ENCODE assay signal across 8 cellular contexts in the genomic region with DNA sequence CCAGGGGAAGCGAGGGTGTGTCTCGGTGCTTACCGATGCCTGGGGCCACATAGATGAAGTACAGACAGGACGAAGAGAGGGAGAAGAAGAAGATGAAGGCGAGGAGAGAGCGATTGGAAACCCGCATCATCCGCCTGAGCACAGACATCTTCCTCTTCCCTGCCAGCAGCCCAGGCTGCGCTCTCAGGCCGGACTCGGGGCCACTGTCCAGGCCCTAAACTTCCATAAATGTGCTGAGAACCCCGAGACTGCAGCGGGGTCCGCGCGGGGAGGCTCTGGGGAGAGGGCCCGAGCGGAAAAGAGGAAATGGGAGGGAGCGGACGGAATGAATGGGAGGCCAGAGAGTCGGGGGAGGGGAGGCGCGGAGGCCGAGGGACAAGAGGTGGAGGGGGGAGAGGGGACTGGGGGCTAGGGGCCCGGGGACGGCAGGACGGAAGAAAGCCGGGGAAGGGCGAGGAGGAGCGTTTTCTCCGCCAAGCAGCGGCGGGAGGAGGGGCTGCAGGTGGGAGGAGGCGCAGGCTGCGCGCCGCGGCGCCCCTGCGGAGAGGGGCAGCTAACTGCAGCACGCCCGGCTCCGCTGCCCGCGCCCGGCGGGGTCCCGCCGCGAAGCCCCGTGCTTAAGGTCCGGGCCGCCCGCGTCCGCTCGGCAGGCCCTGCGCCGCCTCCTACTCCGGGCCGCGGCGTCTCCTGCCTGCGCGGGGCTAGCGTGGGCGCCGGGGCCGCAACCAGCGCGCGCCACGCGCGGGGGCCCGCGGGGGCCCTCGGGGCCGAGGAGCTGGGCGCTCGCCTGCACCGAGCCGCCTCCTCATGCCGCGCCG. TPM values are rescaled to one million over a fixed set of nuclear protein-coding genes. Genes with fewer than 3 reads are reported as not detected.
A peak's percentile ranks its signal among the peaks of the same experiment; 100 is the strongest.
DNase-seq lines count a peak whose midpoint lies in the region; ATAC-seq and TF ChIP-seq lines count a peak whose summit lies in the region.

Gene B4GALT6, minus strand, starts transcription at position 303 of the 818 bp plus-strand sequence. Its CDS starts 155 bp downstream, at position 148.

- peaks cover 21% of the 10 kb centered on the region for H3K4me1 ChIP-seq in HAP-1
- H3K4me1 ChIP-seq in MM.1S (ENCODE audit: low read length): peaks cover 8% of the 10 kb centered on the region; the same call in 1 of the 2 replicates
- peaks cover 21% of the 10 kb centered on the region for H3K4me1 ChIP-seq in mucosa of stomach (ENCODE audit: control insufficient read depth, insufficient read depth, low read length)
- no peaks in the 10 kb centered on the region for H3K4me1 ChIP-seq in urinary bladder (ENCODE audit: insufficient read depth)

- peak; percentile 34 for ATAC-seq in activated CD4-positive, alpha-beta T cell treated with anti-CD3 and anti-CD28 coated beads for 36 hours

- peak within 1 kb of the TSS; percentile 89 for H3K4me2 ChIP-seq in MM.1S (ENCODE audit: low read depth, low read length)

- CTCF ChIA-PET in activated CD4-positive, alpha-beta T cell treated with anti-CD3 and anti-CD28 coated beads for 36 hours (lab: Charles Lee): interaction anchor here (0.6 to 1.5 kb wide), 2 partner anchors 26 to 762 kb away, joined by 3 to 5 read pairs; no protein-coding TSS in a partner anchor

- no peaks in the 10 kb centered on the region for H3K9me3 Mint-ChIP-seq in activated CD4-positive, alpha-beta T cell treated with anti-CD3 and anti-CD28 coated beads for 36 hours (ENCODE audit: low read depth)

- H3K4me1 Mint-ChIP-seq in activated CD4-positive, alpha-beta T cell treated with anti-CD3 and anti-CD28 coated beads for 36 hours: peaks cover 16% of the 10 kb centered on the region

- no peaks in the 10 kb centered on the region for H3K36me3 Mint-ChIP-seq in activated CD4-positive, alpha-beta T cell treated with anti-CD3 and anti-CD28 coated beads for 36 hours (ENCODE audit: low read depth)

- H3K9me3 ChIP-seq in HAP-1 (no peaks in the 10 kb centered on the region), MM.1S (replicated peaks; ENCODE audit: insufficient read depth, low read length) (no peaks in the 10 kb centered on the region), mucosa of stomach (ENCODE audit: control insufficient read depth, low read length) (no peaks in the 10 kb centered on the region)

- H4K20me1 ChIP-seq in MM.1S (ENCODE audit: insufficient read depth, low read length): no peaks in the 10 kb centered on the region

- H3K4me3 ChIP-seq in HAP-1 (peak within 1 kb of the TSS; percentile 60), MM.1S (ENCODE audit: low read length) (peak within 1 kb of the TSS; percentile 73), mucosa of stomach (ENCODE audit: low read length) (peak within 1 kb of the TSS; percentile 43), urinary bladder (ENCODE audit: low read depth, low read length) (peak within 1 kb of the TSS; percentile 79)

- POLR2A ChIA-PET in activated CD4-positive, alpha-beta T cell treated with anti-CD3 and anti-CD28 coated beads for 36 hours (lab: Charles Lee): no interaction called here

- intact Hi-C loops in activated CD4-positive, alpha-beta T cell treated with anti-CD3 and anti-CD28 coated beads for 36 hours (cut with DNase I, micrococcal nuclease): loop anchor here (1.0 to 5.0 kb wide), 7 partner anchors 25 to 408 kb away; partner anchors contain the start of genes DSG2 (in 1 of the 2), RNF125 (in 1 of the 2) and TRAPPC8 (in 1 of the 2)

- H3F3A ChIP-seq in MM.1S (ENCODE audit: insufficient read depth, low read length): peaks cover 4% of the 10 kb centered on the region; the same call in 1 of the 2 replicates

- no peak for TF ChIP-seq POLR2A in erythroblast (IDR thresholded peaks at IDR 0.05; ENCODE audit: low read length)

- in situ Hi-C loops in HAP-1 (cut with MboI; ENCODE audit: low sequenced_read_pairs): no loop called here

- peak within 1 kb of the TSS; percentile 45; the same call in 1 of the 2 replicates for H3K9ac ChIP-seq in MM.1S (ENCODE audit: low read length)
- peak within 1 kb of the TSS; percentile 51 for H3K9ac ChIP-seq in mucosa of stomach (ENCODE audit: low read length)

- peak within 1 kb of the TSS; percentile 72 for H3K4me3 Mint-ChIP-seq in activated CD4-positive, alpha-beta T cell treated with anti-CD3 and anti-CD28 coated beads for 36 hours

- H2AFZ ChIP-seq in MM.1S (ENCODE audit: low read length): peak within 1 kb of the TSS; percentile 89

- H3K36me3 ChIP-seq in HAP-1 (replicated peaks): no peaks in the 10 kb centered on the region
- no peaks in the 10 kb centered on the region for H3K36me3 ChIP-seq in MM.1S (replicated peaks; ENCODE audit: insufficient read depth, low read length)
- H3K36me3 ChIP-seq in mucosa of stomach (ENCODE audit: control insufficient read depth, insufficient read depth, low read length): no peaks in the 10 kb centered on the region
- no peaks in the 10 kb centered on the region for H3K36me3 ChIP-seq in urinary bladder (ENCODE audit: insufficient read depth)

- no peak for TF ChIP-seq CTCF in MM.1S (IDR thresholded peaks at IDR 0.05; ENCODE audit: low read length)

- no peaks in the 10 kb centered on the region for H3K79me2 ChIP-seq in MM.1S (ENCODE audit: low read length)

- no peak within 1 kb of the TSS for H3K27ac Mint-ChIP-seq in activated CD4-positive, alpha-beta T cell treated with anti-CD3 and anti-CD28 coated beads for 36 hours

- no peaks in the 10 kb centered on the region for H3K9me2 ChIP-seq in MM.1S (replicated peaks; ENCODE audit: insufficient read depth, low read length)

- H3K27ac ChIP-seq in MM.1S (ENCODE audit: low read length) (peak within 1 kb of the TSS; percentile 61; the same call in 1 of the 2 replicates), urinary bladder (ENCODE audit: low read depth) (peak within 1 kb of the TSS; percentile 60)

- DNase-seq in activated CD4-positive, alpha-beta T cell treated with anti-CD3 and anti-CD28 coated beads for 36 hours: peak; percentile 55
- DNase-seq in activated CD4-positive, alpha-beta T cell treated with anti-CD3 and anti-CD28 coated beads, Interleukin-2, amount 50 U/mL, for 4 hours: no peak
- DNase-seq in HAP-1 (ENCODE audit: low spot score in 2 of 2) (peak; percentile 74 to 78), MM.1S (peak; percentile 31), erythroblast (lab: John Stamatoyannopoulos, UW) (peak; percentile 74 to 77)
- DNase-seq in activated CD4-positive, CD25-positive, alpha-beta regulatory T cell treated with anti-CD3 and anti-CD28 coated beads, Interleukin-2, amount 50 U/mL, for 72 hours: peak; percentile 36

- no peaks in the 10 kb centered on the region for H3K27me3 ChIP-seq in HAP-1 (ENCODE audit: low read depth)
- no peaks in the 10 kb centered on the region for H3K27me3 ChIP-seq in MM.1S (replicated peaks; ENCODE audit: insufficient read depth, low read length)
- no peaks in the 10 kb centered on the region for H3K27me3 ChIP-seq in mucosa of stomach (ENCODE audit: control insufficient read depth, insufficient read depth, low read length)

- WGBS in urinary bladder: under 1% methylated on average over 86 of the region's 86 CpGs

- peaks cover 42% of the 10 kb centered on the region for H3K27me3 Mint-ChIP-seq in activated CD4-positive, alpha-beta T cell treated with anti-CD3 and anti-CD28 coated beads for 36 hours

RNA-seq across cellular contexts. Expression of gene B4GALT6, which starts in this region (rescaled TPM):
- 1 to 10 TPM; 4.0 to 6.5 TPM for total RNA-seq in activated CD4-positive, alpha-beta T cell treated with anti-CD3 and anti-CD28 coated beads for 36 hours
- total RNA-seq in urinary bladder: 7.5 TPM
- 3.2 TPM for polyA plus RNA-seq in urinary bladder

Comparison
In these comparisons a context has a peak if more than half of its experiments do, and no peak if none do; other contexts are left out.
1. DNase-seq: peak in activated CD4-positive, alpha-beta T cell treated with anti-CD3 and anti-CD28 coated beads for 36 hours (single experiment), HAP-1 (2 of 2), MM.1S (single experiment), activated CD4-positive, CD25-positive, alpha-beta regulatory T cell treated with anti-CD3 and anti-CD28 coated beads, Interleukin-2, amount 50 U/mL, for 72 hours (single experiment) and erythroblast (2 of 2); none in activated CD4-positive, alpha-beta T cell treated with anti-CD3 and anti-CD28 coated beads, Interleukin-2, amount 50 U/mL, for 4 hours (0 of 2).
2. Peak in every context shown above with its lines, with median percentiles within 50 percentile points of each other: H3K4me3 ChIP-seq.